ENCODE assay signal across 12 cellular contexts in the genomic region with DNA sequence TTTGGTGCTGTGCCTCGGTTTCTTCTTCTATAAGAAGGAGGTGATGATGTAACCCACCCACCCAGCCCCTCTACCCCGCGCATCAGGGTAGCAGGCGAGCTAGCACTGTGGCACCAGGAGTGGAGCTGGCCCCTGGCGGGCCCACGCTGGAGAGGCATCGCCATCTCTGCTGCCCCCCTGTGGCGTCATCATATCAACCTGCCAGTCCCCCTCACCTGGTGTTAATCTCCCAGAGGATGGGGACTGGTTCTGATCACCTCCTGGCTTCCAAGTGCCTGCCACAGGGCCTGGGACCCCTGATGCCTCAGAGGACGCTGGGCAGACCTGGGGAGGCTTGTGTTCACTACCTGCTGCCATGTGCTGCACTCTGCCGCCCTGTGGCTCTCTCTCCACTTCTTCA. TPM values are rescaled to one million over a fixed set of nuclear protein-coding genes. Genes with fewer than 3 reads are reported as not detected.
DNase-seq lines count a peak whose midpoint lies in the region; ATAC-seq, FAIRE-seq and TF ChIP-seq lines count a peak whose summit lies in the region.
"Had no signal": no experiment of that assay in that cellular context is flagged by ENCODE, and none has a peak within 500 bp of the region (broad histone marks: within the 10 kb centered on the region; RNA-seq: fewer than 3 reads in every experiment).

No MANE protein-coding gene starts in this region.

- TF ChIP-seq POLR2A in HepG2 (IDR thresholded peaks at IDR 0.05; ENCODE audit: insufficient read depth in 1 of 2, low read depth in 2 of 2, low read length in 2 of 2), result no peak

- 11% methylated on average over 7 of the region's 10 CpGs for WGBS in HepG2 (ENCODE audit: low lambda C conversion rate)

- H3K4me1 ChIP-seq in HepG2 (ENCODE audit: insufficient read depth, low read length), result no peaks in the 10 kb centered on the region
- H3K4me1 ChIP-seq: breast epithelium had no signal

- DNase-seq in BJ (ENCODE audit: low read depth) (no peak), GM12865 (ENCODE audit: low read depth) (no peak), WERI-Rb-1 (peak; percentile 73), HepG2 (ENCODE audit: low spot score) (peak; percentile 24), GM03348 (ENCODE audit: low spot score) (no peak), cortex of kidney (lab: John Stamatoyannopoulos, UW) (no peak)
- DNase-seq: T-helper 2 cell, trophoblast cell had no signal

- no TSS peak for BruUV-seq in HepG2 (replicated peaks; lab: Mats Ljungman, UMichigan)

- TF ChIP-seq EP300 in HepG2 (IDR thresholded peaks at IDR 0.05; ENCODE audit: low read depth in 2 of 2, low read length in 2 of 2) (no peak), HepG2 (CRISPR knock-in tag; IDR thresholded peaks at IDR 0.05; ENCODE audit: borderline replicate concordance) (no peak)

- POLR2A ChIA-PET in BJ (lab: Charles Lee) (no interaction called here), HepG2 (lab: Yijun Ruan, JAX) (no interaction called here)

- H3K4me2 ChIP-seq in HepG2 (ENCODE audit: low read depth, low read length), result no peak overlapping the region

- no peak overlapping the region for H3K9ac ChIP-seq in HepG2 (ENCODE audit: insufficient read depth, low read depth, low read length)

- H2AFZ ChIP-seq in HepG2 (ENCODE audit: low read length), result no peak overlapping the region

- TF ChIP-seq RAD21 in HepG2 (CRISPR knock-in tag; IDR thresholded peaks at IDR 0.05), result peak; percentile 48; the same call in 1 of the 2 replicates

- TF ChIP-seq CTCF in BJ (IDR thresholded peaks at IDR 0.05; ENCODE audit: insufficient read depth, low read depth, low read length), result peak; percentile 38
- peak; percentile 39 for TF ChIP-seq CTCF in GM12865 (IDR thresholded peaks at IDR 0.05; ENCODE audit: insufficient read depth, low read depth, low read length, missing control alignments)
- peak; percentile 91 for TF ChIP-seq CTCF in WERI-Rb-1 (IDR thresholded peaks at IDR 0.05; ENCODE audit: low read depth, low read length)
- TF ChIP-seq CTCF in HepG2 (CRISPR knock-in tag; IDR thresholded peaks at IDR 0.05), result peak; percentile 79

- H3K4me3 ChIP-seq in BJ (ENCODE audit: low read depth, low read length), result no peak overlapping the region
- no peak overlapping the region for H3K4me3 ChIP-seq in GM12865 (ENCODE audit: low read depth, low read length)
- no peak overlapping the region for H3K4me3 ChIP-seq in WERI-Rb-1 (ENCODE audit: low read depth, low read length)
- H3K4me3 ChIP-seq in HepG2 (replicated peaks in 1 of 3; ENCODE audit: insufficient read depth in 1 of 3, low read depth in 2 of 3, low read length in 3 of 3), result no peak overlapping the region
- H3K4me3 ChIP-seq: breast epithelium had no signal

- CTCF ChIA-PET in BJ (lab: Yijun Ruan, JAX), result interaction anchor here (0.7 to 2.2 kb wide), 3 partner anchors 38 to 110 kb away, joined by 3 to 6 read pairs (median 3); no protein-coding TSS in a partner anchor
- CTCF ChIA-PET in HepG2 (lab: Yijun Ruan, JAX; ENCODE audit: low intra/inter-chr PET ratio, low total read pairs), result interaction anchor here (2.4 kb wide), 1 partner anchor 84 kb away, joined by 7 read pairs; no protein-coding TSS in a partner anchor

- no peak for FAIRE-seq in HepG2 (lab: Jason Lieb, UNC)
- FAIRE-seq: GM19239 had no signal

- H3K27me3 ChIP-seq in BJ (ENCODE audit: control insufficient read depth, insufficient read depth, low read length), result peaks cover 19% of the 10 kb centered on the region
- no peaks in the 10 kb centered on the region for H3K27me3 ChIP-seq in WERI-Rb-1 (ENCODE audit: insufficient read depth, low read depth, severe bottlenecking)
- H3K27me3 ChIP-seq in HepG2 (ENCODE audit: control insufficient read depth in 1 of 2, insufficient read depth in 2 of 2, low read length in 2 of 2), result peaks cover 8 to 42% of the 10 kb centered on the region in 2 experiments

- in situ Hi-C loops in HepG2 (cut with HindIII; ENCODE audit: extremely low pct_ligation_motif_present, low pct_unique_long_range_greater_than_20kb), result no loop called here

- no peaks in the 10 kb centered on the region for H3K36me3 ChIP-seq in BJ (ENCODE audit: control insufficient read depth, insufficient read depth, low read length)
- H3K36me3 ChIP-seq in WERI-Rb-1, result no peaks in the 10 kb centered on the region
- no peaks in the 10 kb centered on the region for H3K36me3 ChIP-seq in HepG2 (replicated peaks in 1 of 2; ENCODE audit: control insufficient read depth in 1 of 2, insufficient read depth in 2 of 2, low read length in 2 of 2)
- H3K36me3 ChIP-seq: breast epithelium had no signal

- H3K9me3 ChIP-seq in WERI-Rb-1 (ENCODE audit: severe bottlenecking), result no peaks in the 10 kb centered on the region
- H3K9me3 ChIP-seq in HepG2 (ENCODE audit: low read length), result no peaks in the 10 kb centered on the region
- H3K9me3 ChIP-seq: breast epithelium had no signal

- intact Hi-C loops in HepG2 (cut with micrococcal nuclease; ENCODE audit: unreplicated experiment), result loop anchor here (5.0 kb wide), 2 partner anchors 34 to 84 kb away; no protein-coding TSS in a partner anchor

- no peaks in the 10 kb centered on the region for H4K20me1 ChIP-seq in HepG2 (ENCODE audit: insufficient read depth, low read length)

- H3K27ac ChIP-seq in WERI-Rb-1 (no peak overlapping the region), HepG2 (ENCODE audit: extremely low read length, insufficient read depth, low read length) (no peak overlapping the region)
- H3K27ac ChIP-seq: breast epithelium had no signal

- no peaks in the 10 kb centered on the region for H3K79me2 ChIP-seq in HepG2 (ENCODE audit: insufficient read depth, low read length)

- ATAC-seq in HepG2 (peak; percentile 91), GM18517 (IDR thresholded peaks at IDR 0.05; ENCODE audit: unreplicated experiment) (no peak), HG02884 (IDR thresholded peaks at IDR 0.05; ENCODE audit: unreplicated experiment) (no peak)

TF ChIP-seq in HepG2, 621 proteins besides CTCF, POLR2A, EP300 and RAD21:
- TF ChIP-seq ADNP (CRISPR knock-in tag; IDR thresholded peaks at IDR 0.05) (no peak), SMC3 (IDR thresholded peaks at IDR 0.05; ENCODE audit: low read length) (peak; percentile 22; the same call in 1 of the 2 replicates), ZNF546 (CRISPR knock-in tag; conservative IDR thresholded peaks at IDR 0.05) (no peak), SMAD3 (CRISPR knock-in tag; IDR thresholded peaks at IDR 0.05) (no peak), ZNF547 (CRISPR knock-in tag; IDR thresholded peaks at IDR 0.05) (no peak), NPAS2 (CRISPR knock-in tag; IDR thresholded peaks at IDR 0.05; ENCODE audit: borderline replicate concordance) (no peak), STAG1 (CRISPR knock-in tag; IDR thresholded peaks at IDR 0.05) (peak; percentile 76)
- TF ChIP-seq, protein P1, sequence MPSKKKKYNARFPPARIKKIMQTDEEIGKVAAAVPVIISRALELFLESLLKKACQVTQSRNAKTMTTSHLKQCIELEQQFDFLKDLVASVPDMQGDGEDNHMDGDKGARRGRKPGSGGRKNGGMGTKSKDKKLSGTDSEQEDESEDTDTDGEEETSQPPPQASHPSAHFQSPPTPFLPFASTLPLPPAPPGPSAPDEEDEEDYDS (CRISPR knock-in tag; IDR thresholded peaks at IDR 0.05), result no peak
- TF ChIP-seq, protein P2, sequence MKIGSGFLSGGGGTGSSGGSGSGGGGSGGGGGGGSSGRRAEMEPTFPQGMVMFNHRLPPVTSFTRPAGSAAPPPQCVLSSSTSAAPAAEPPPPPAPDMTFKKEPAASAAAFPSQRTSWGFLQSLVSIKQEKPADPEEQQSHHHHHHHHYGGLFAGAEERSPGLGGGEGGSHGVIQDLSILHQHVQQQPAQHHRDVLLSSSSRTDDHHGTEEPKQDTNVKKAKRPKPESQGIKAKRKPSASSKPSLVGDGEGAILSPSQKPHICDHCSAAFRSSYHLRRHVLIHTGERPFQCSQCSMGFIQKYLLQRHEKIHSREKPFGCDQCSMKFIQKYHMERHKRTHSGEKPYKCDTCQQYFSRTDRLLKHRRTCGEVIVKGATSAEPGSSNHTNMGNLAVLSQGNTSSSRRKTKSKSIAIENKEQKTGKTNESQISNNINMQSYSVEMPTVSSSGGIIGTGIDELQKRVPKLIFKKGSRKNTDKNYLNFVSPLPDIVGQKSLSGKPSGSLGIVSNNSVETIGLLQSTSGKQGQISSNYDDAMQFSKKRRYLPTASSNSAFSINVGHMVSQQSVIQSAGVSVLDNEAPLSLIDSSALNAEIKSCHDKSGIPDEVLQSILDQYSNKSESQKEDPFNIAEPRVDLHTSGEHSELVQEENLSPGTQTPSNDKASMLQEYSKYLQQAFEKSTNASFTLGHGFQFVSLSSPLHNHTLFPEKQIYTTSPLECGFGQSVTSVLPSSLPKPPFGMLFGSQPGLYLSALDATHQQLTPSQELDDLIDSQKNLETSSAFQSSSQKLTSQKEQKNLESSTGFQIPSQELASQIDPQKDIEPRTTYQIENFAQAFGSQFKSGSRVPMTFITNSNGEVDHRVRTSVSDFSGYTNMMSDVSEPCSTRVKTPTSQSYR (CRISPR knock-in tag; IDR thresholded peaks at IDR 0.05; ENCODE audit: borderline replicate concordance), result no peak

RNA-seq across cellular contexts. Expression of a gene that starts 6.3 kb away (rescaled TPM):
- polyA plus RNA-seq in BJ (2011; rRNA removed), result 0.59 and 0.63 TPM in 2 replicates
- polyA minus RNA-seq in BJ (2011; rRNA and poly(A)+ RNA removed), result 0.14 and 0.51 TPM in 2 replicates
- 0.66 and 1.0 TPM in 2 replicates for total RNA-seq in HepG2 (2016; rRNA removed; fragmentation: Illumina TruSeq; extraction: Trizol)
- total RNA-seq in HepG2 (2016; cell fraction: cytosol; rRNA removed; fragmentation: Illumina TruSeq; extraction: Trizol; ENCODE audit: low read depth), result 0.09 and 0.10 TPM in 2 replicates
- total RNA-seq in HepG2 (2016; cell fraction: insoluble cytoplasmic fraction; rRNA removed; fragmentation: Illumina TruSeq; extraction: Trizol), result 0.46 and 0.71 TPM in 2 replicates
- 0.43 and 0.55 TPM in 2 replicates for total RNA-seq in HepG2 (2016; cell fraction: membrane; rRNA removed; fragmentation: Illumina TruSeq; extraction: Trizol)
- total RNA-seq in HepG2 (2016; cell fraction: nucleus; rRNA removed; fragmentation: Illumina TruSeq; extraction: Trizol), result 1.9 and 2.0 TPM in 2 replicates
- polyA plus RNA-seq in HepG2 (2011; rRNA removed), result 0.82 and 2.6 TPM in 2 replicates
- 0.35 and 0.82 TPM in 2 replicates for polyA plus RNA-seq in HepG2 (2011; cell fraction: cytosol; rRNA removed)
- polyA plus RNA-seq in HepG2 (2011; cell fraction: nucleus; rRNA removed), result 10.2 and 19.2 TPM in 2 replicates
- 3.3 and 4.5 TPM in 2 replicates for polyA plus RNA-seq in HepG2 (2012)
- polyA plus RNA-seq in HepG2 (2016; cell fraction: cytosol; fragmentation: Illumina TruSeq; extraction: Trizol; ENCODE audit: low read depth), result 0.06 and 0.07 TPM in 2 replicates
- 0.38 and 1.0 TPM in 2 replicates for polyA plus RNA-seq in HepG2 (2016; cell fraction: insoluble cytoplasmic fraction; fragmentation: Illumina TruSeq; extraction: Trizol; ENCODE audit: low read depth)
- 0.13 and 0.14 TPM in 2 replicates for polyA plus RNA-seq in HepG2 (2016; cell fraction: membrane; fragmentation: Illumina TruSeq; extraction: Trizol; ENCODE audit: low read depth)
- 2.4 and 2.8 TPM in 2 replicates for polyA plus RNA-seq in HepG2 (2016; cell fraction: nucleus; fragmentation: Illumina TruSeq; extraction: Trizol; ENCODE audit: insufficient read depth, low read depth)
- polyA minus RNA-seq in HepG2 (2011; rRNA and poly(A)+ RNA removed; ENCODE audit: low replicate concordance), result 1.1 and 3.6 TPM in 2 replicates
- polyA minus RNA-seq in HepG2 (2011; cell fraction: cytosol; rRNA and poly(A)+ RNA removed), result 0.62 and 0.99 TPM in 2 replicates
- 1.0 and 2.5 TPM in 2 replicates for polyA minus RNA-seq in HepG2 (2011; cell fraction: nucleus; rRNA and poly(A)+ RNA removed)

Comparison
In these comparisons a context has a peak if more than half of its experiments do, and no peak if none do; other contexts are left out.
1. DNase-seq: peak in WERI-Rb-1 (single experiment) and HepG2 (single experiment); none in BJ (single experiment), GM12865 (single experiment), GM03348 (single experiment) and cortex of kidney (single experiment).
2. CTCF ChIP-seq: peak in every context shown above with its lines; median percentile 91 in WERI-Rb-1; 79 in HepG2; 39 in GM12865; 38 in BJ.